16 cellular contexts compared by ENCODE assay signal in the genomic region with DNA sequence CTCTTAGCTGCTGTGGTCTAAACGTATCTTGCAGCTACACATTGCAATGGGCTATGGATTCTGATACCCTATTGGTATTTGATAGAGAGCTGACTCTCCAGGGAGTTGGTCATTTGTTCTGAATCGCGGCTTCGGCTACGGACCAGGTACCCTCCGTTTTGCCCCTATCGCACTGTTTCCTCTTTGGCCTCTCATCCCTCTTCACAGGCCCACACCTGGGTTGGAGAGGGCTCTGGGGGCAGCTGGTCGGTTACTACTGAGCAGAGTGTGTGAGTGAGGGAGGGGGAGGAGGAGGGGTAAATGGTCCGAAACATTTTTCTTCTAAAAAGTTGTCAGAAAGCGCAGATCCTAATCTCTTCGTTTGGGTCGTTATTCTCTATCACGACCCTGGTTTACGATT.
"Had no signal": no experiment of that assay in that cellular context is flagged by ENCODE, and none has a peak within 500 bp of the region (broad histone marks: within the 10 kb centered on the region; RNA-seq: fewer than 3 reads in every experiment).

No MANE protein-coding gene starts in this region.

- H3K9me3 Mint-ChIP-seq: activated naive CD4-positive, alpha-beta T cell treated with anti-CD3 and anti-CD28 coated beads, Interleukin-2, amount 50 U/mL, for 24 hours; neural crest cell; stimulated activated memory B cell treated with anti-CD40 and anti-IgM and Interleukin-4, amounts not matched to agents 10 μg/mL and 1 μg/mL and 100 μg/mL, for 72 hours; T-helper 1 cell treated with Interleukin-12 subunit alpha and Interleukin-12 subunit beta and Interleukin-4 antibody, amounts not matched to agents 30 μg/mL and 1 μg/mL, for 36 hours; type B pancreatic cell had no signal

- DNase-seq: activated CD4-positive, alpha-beta T cell treated with anti-CD3 and anti-CD28 coated beads, Interleukin-2, amount 50 U/mL, for 1 hour; activated CD8-positive, alpha-beta memory T cell treated with anti-CD3 and anti-CD28 coated beads, Interleukin-2, amount 50 U/mL, for 4 hours; activated gamma-delta T cell; effector CD8-positive, alpha-beta T cell; left ventricle myocardium inferior; pancreas; sigmoid colon; stimulated activated CD4-positive, alpha-beta T cell treated with anti-CD3 and anti-CD28 coated beads, Interleukin-4, amount 100 ng/mL, for 4 hours; testis had no signal

- H3K27ac Mint-ChIP-seq: activated naive CD4-positive, alpha-beta T cell treated with anti-CD3 and anti-CD28 coated beads, Interleukin-2, amount 50 U/mL, for 24 hours; stimulated activated memory B cell treated with anti-CD40 and anti-IgM and Interleukin-4, amounts not matched to agents 10 μg/mL and 1 μg/mL and 100 μg/mL, for 72 hours; T-helper 1 cell treated with Interleukin-12 subunit alpha and Interleukin-12 subunit beta and Interleukin-4 antibody, amounts not matched to agents 30 μg/mL and 1 μg/mL, for 36 hours; type B pancreatic cell had no signal

- H3K4me1 Mint-ChIP-seq: activated naive CD4-positive, alpha-beta T cell treated with anti-CD3 and anti-CD28 coated beads, Interleukin-2, amount 50 U/mL, for 24 hours; neural crest cell; stimulated activated memory B cell treated with anti-CD40 and anti-IgM and Interleukin-4, amounts not matched to agents 10 μg/mL and 1 μg/mL and 100 μg/mL, for 72 hours had no signal

- H2AFZ ChIP-seq: hepatocyte had no signal

- H3K27ac ChIP-seq: hepatocyte, left ventricle myocardium inferior, pancreas, sigmoid colon, testis had no signal

- ATAC-seq: activated CD4-positive, CD25-positive, alpha-beta regulatory T cell treated with anti-CD3 and anti-CD28 coated beads, Interleukin-2, amount 50 U/mL, for 24 hours; pancreas; stimulated activated memory B cell treated with anti-CD40 and anti-IgM and Interleukin-4, amounts not matched to agents 10 μg/mL and 1 μg/mL and 100 μg/mL, for 72 hours had no signal

- H3K79me2 ChIP-seq: hepatocyte had no signal

- H3K4me1 ChIP-seq: left ventricle myocardium inferior, pancreas, sigmoid colon, testis had no signal

- H3K27me3 ChIP-seq: testis had no signal

- H3K4me2 ChIP-seq: hepatocyte had no signal

- H3K4me3 ChIP-seq: hepatocyte, left ventricle myocardium inferior, pancreas, sigmoid colon, testis had no signal

- H3K9me3 ChIP-seq: left ventricle myocardium inferior, pancreas, sigmoid colon, testis had no signal

- H3K36me3 ChIP-seq: left ventricle myocardium inferior, pancreas, sigmoid colon had no signal

- H3K4me3 Mint-ChIP-seq: activated naive CD4-positive, alpha-beta T cell treated with anti-CD3 and anti-CD28 coated beads, Interleukin-2, amount 50 U/mL, for 24 hours; neural crest cell; stimulated activated memory B cell treated with anti-CD40 and anti-IgM and Interleukin-4, amounts not matched to agents 10 μg/mL and 1 μg/mL and 100 μg/mL, for 72 hours; T-helper 1 cell treated with Interleukin-12 subunit alpha and Interleukin-12 subunit beta and Interleukin-4 antibody, amounts not matched to agents 30 μg/mL and 1 μg/mL, for 36 hours; type B pancreatic cell had no signal

- H3K36me3 Mint-ChIP-seq: activated naive CD4-positive, alpha-beta T cell treated with anti-CD3 and anti-CD28 coated beads, Interleukin-2, amount 50 U/mL, for 24 hours; stimulated activated memory B cell treated with anti-CD40 and anti-IgM and Interleukin-4, amounts not matched to agents 10 μg/mL and 1 μg/mL and 100 μg/mL, for 72 hours; type B pancreatic cell had no signal
